In the genomic region with DNA sequence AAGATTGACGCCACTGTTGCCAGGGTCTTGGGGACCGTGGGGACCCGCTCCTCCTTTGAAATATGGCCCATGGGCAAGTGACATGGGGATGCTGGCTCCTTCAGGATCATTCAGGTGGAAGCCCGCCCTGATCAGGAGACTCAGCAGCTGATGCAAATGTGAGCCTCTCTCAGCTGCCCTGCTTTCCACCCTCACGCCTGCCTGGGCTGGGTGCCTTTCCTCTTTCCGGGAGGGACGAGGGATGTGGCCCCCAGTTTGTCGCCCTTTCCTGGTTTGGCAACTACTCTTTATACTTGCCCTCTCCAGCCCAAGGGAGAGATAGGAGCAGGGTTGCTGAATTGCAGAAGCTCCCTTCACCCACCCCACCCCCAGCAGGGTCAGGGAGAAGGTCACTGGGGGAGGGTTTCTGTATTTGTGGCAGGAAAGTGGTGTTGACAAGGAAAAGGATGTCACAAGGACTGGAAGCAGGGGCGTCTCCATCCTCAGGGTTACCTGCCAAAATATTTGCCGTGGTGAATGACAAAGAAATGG, we compare ENCODE assay signal across 1 cellular context.
TF ChIP-seq lines count a peak whose summit lies in the region.

No MANE protein-coding gene starts in this region.

TF ChIP-seq in HepG2, 621 proteins besides CTCF, POLR2A, EP300 and RAD21 (continued from another document):
- peak; percentile 26; the same call in 1 of the 2 replicates for TF ChIP-seq DRAP1 (CRISPR knock-in tag; IDR thresholded peaks at IDR 0.05)
- no peak for TF ChIP-seq ZNF274 (CRISPR knock-in tag; IDR thresholded peaks at IDR 0.05)
- TF ChIP-seq ZNF740 (CRISPR knock-in tag; IDR thresholded peaks at IDR 0.05), result no peak
- TF ChIP-seq, protein P1, sequence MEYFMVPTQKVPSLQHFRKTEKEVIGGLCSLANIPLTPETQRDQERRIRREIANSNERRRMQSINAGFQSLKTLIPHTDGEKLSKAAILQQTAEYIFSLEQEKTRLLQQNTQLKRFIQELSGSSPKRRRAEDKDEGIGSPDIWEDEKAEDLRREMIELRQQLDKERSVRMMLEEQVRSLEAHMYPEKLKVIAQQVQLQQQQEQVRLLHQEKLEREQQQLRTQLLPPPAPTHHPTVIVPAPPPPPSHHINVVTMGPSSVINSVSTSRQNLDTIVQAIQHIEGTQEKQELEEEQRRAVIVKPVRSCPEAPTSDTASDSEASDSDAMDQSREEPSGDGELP (IDR thresholded peaks at IDR 0.05; ENCODE audit: borderline replicate concordance, low read depth), result peak; percentile 65
- peak; percentile 59 for TF ChIP-seq TBL1XR1 (IDR thresholded peaks at IDR 0.05; ENCODE audit: borderline replicate concordance, low read length, partially characterized antibody)
- TF ChIP-seq BRCA1 (CRISPR knock-in tag; IDR thresholded peaks at IDR 0.05), result no peak
- TF ChIP-seq NKX3-1 (CRISPR knock-in tag; IDR thresholded peaks at IDR 0.05), result no peak
